8 cellular contexts compared by ENCODE assay signal in the genomic region with DNA sequence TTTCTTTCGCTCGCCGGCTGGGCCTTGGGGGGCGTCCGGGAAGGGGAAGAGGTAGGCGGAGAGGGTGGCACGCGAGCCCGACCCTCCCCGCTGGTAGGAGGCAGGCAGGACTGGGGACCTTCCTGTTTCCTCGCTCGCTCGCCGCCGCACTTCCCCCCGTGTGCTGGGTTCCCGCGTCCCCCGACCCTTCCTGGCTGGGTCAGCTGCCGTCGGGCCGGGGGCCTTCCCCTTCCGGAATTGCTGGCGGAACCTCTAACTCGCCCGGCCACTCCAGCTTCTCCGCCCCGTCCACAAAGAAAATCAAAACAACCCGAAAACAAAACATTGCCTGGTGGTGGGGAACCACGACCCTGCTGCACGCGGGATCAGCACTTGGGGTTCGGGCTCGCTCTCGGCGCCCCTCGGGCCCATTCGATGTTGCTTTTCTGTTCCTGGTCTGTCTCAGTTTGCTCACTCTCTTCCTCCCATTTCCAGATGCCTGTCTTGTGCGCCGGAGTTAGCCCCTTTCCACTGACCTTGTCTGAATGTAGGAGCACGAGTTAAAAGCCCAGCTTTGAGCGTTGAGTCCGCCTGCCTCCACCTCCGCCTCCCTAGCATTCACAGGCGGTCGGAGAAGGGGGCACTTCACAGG. TPM values are rescaled to one million over a fixed set of nuclear protein-coding genes. Genes with fewer than 3 reads are reported as not detected.
DNase-seq lines count a peak whose midpoint lies in the region; ATAC-seq and TF ChIP-seq lines count a peak whose summit lies in the region.

No MANE protein-coding gene starts in this region.

- peaks cover 0 to 33% (median 7%) of the 10 kb centered on the region in 4 donors for H3K4me1 ChIP-seq in right lobe of liver

- H3K36me3 ChIP-seq in right lobe of liver = no peaks in the 10 kb centered on the region

- H3K9me3 ChIP-seq in right lobe of liver = no peaks in the 10 kb centered on the region

- no peaks in the 10 kb centered on the region for H3K27me3 ChIP-seq in dorsolateral prefrontal cortex
- no peaks in the 10 kb centered on the region for H3K27me3 ChIP-seq in right lobe of liver

- intact Hi-C loops in dorsolateral prefrontal cortex (cut with DNase I) (loop anchor here (2.0 to 10.0 kb wide), 4 partner anchors 108 to 295 kb away; partner anchors contain the start of genes AK7 (in 1 of the 2), ATG2B (in 1 of the 2), GSKIP (in 1 of the 2) and VRK1 (in 1 of the 2)), right lobe of liver (cut with DNase I) (no loop called here)

- TF ChIP-seq CTCF in dorsolateral prefrontal cortex (IDR thresholded peaks at IDR 0.05 in 54 of 56, conservative IDR thresholded peaks at IDR 0.05 in 2 of 56; ENCODE audit: low read depth in 1 of 56, partially characterized antibody in 56 of 56) (no peak), right lobe of liver (IDR thresholded peaks at IDR 0.05) (no peak)

- H3K4me3 ChIP-seq in dorsolateral prefrontal cortex (peak overlapping the region; percentile 69 to 100 (median 95)), right lobe of liver (peak overlapping the region; percentile 77 to 97 (median 77))

- DNase-seq in ELF-1 (ENCODE audit: low read depth, low spot score) (peak; percentile 52), dorsolateral prefrontal cortex (peak in 7 of 10 donors; percentile 28 to 65 (median 42)), right lobe of liver (peak; percentile 70 to 78 (median 75)), middle frontal gyrus (ENCODE audit: extremely low spot score, low spot score) (no peak)
- peak; percentile 20 for DNase-seq in stimulated activated CD4-positive, alpha-beta T cell treated with anti-CD3 and anti-CD28 coated beads, Interleukin-4, amount 100 ng/mL, for 24 hours

- ATAC-seq in GM19467 (IDR thresholded peaks at IDR 0.05; ENCODE audit: unreplicated experiment) (peak; percentile 27), HG03571 (IDR thresholded peaks at IDR 0.05; ENCODE audit: unreplicated experiment) (peak; percentile 27), SK-N-SH treated with all-trans-retinoic acid at 6 μM for 48 hours (peak; percentile 58), right lobe of liver (peak; percentile 57 to 70 (median 60))

- H3K27ac ChIP-seq in dorsolateral prefrontal cortex (peak overlapping the region; percentile 75 to 100 (median 98)), right lobe of liver (peak overlapping the region; percentile 100)

- TF ChIP-seq POLR2A in right lobe of liver (IDR thresholded peaks at IDR 0.05) = no peak

- WGBS in right lobe of liver (ENCODE audit: insufficient coverage, low coverage, low lambda C conversion rate, missing lambda C conversion rate) = 0% methylated on average over 13 of the region's 46 CpGs

TF ChIP-seq in SK-N-SH treated with all-trans-retinoic acid at 6 μM for 48 hours, 23 proteins besides CTCF, POLR2A, EP300 and RAD21:
- TF ChIP-seq SNAI2 (CRISPR knock-in tag; IDR thresholded peaks at IDR 0.05) = no peak
- no peak for TF ChIP-seq OSR1 (CRISPR knock-in tag; IDR thresholded peaks at IDR 0.05)
- TF ChIP-seq CSDC2 (CRISPR knock-in tag; IDR thresholded peaks at IDR 0.05) = no peak
- no peak for TF ChIP-seq ZNF8 (CRISPR knock-in tag; IDR thresholded peaks at IDR 0.05)
- TF ChIP-seq, protein P1, sequence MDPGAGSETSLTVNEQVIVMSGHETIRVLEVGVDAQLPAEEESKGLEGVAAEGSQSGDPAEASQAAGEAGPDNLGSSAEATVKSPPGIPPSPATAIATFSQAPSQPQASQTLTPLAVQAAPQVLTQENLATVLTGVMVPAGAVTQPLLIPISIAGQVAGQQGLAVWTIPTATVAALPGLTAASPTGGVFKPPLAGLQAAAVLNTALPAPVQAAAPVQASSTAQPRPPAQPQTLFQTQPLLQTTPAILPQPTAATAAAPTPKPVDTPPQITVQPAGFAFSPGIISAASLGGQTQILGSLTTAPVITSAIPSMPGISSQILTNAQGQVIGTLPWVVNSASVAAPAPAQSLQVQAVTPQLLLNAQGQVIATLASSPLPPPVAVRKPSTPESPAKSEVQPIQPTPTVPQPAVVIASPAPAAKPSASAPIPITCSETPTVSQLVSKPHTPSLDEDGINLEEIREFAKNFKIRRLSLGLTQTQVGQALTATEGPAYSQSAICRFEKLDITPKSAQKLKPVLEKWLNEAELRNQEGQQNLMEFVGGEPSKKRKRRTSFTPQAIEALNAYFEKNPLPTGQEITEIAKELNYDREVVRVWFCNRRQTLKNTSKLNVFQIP (CRISPR knock-in tag; IDR thresholded peaks at IDR 0.05; ENCODE audit: borderline replicate concordance, low read depth) = no peak
- TF ChIP-seq ZNF70 (CRISPR knock-in tag; IDR thresholded peaks at IDR 0.05) = no peak
- no peak for TF ChIP-seq TSHZ2 (CRISPR knock-in tag; IDR thresholded peaks at IDR 0.05)
- TF ChIP-seq, protein P2, sequence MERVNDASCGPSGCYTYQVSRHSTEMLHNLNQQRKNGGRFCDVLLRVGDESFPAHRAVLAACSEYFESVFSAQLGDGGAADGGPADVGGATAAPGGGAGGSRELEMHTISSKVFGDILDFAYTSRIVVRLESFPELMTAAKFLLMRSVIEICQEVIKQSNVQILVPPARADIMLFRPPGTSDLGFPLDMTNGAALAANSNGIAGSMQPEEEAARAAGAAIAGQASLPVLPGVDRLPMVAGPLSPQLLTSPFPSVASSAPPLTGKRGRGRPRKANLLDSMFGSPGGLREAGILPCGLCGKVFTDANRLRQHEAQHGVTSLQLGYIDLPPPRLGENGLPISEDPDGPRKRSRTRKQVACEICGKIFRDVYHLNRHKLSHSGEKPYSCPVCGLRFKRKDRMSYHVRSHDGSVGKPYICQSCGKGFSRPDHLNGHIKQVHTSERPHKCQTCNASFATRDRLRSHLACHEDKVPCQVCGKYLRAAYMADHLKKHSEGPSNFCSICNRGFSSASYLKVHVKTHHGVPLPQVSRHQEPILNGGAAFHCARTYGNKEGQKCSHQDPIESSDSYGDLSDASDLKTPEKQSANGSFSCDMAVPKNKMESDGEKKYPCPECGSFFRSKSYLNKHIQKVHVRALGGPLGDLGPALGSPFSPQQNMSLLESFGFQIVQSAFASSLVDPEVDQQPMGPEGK (CRISPR knock-in tag; IDR thresholded peaks at IDR 0.05; ENCODE audit: borderline replicate concordance) = no peak
- no peak for TF ChIP-seq ISL1 (CRISPR knock-in tag; IDR thresholded peaks at IDR 0.05)
- TF ChIP-seq ARNTL (CRISPR knock-in tag; IDR thresholded peaks at IDR 0.05; ENCODE audit: borderline replicate concordance, low read depth) = no peak
- TF ChIP-seq ZNF565 (CRISPR knock-in tag; conservative IDR thresholded peaks at IDR 0.05; ENCODE audit: low read depth) = no peak
- TF ChIP-seq TOX (CRISPR knock-in tag; IDR thresholded peaks at IDR 0.05; ENCODE audit: borderline replicate concordance) = no peak
- no peak for TF ChIP-seq BACH2 (CRISPR knock-in tag; IDR thresholded peaks at IDR 0.05; ENCODE audit: borderline replicate concordance)

RNA-seq across cellular contexts. Expression of gene PAPOLA, which starts 0.6 kb away (rescaled TPM):
- 100 to 1,000 TPM; 127 to 355 (median 176) TPM for total RNA-seq in dorsolateral prefrontal cortex
- 100 to 1,000 TPM in 1 of 6 experiments, 10 to 100 TPM in 5; 68.0 to 102 (median 88.1) TPM for total RNA-seq in right lobe of liver

Comparison
In these comparisons a context has a peak if more than half of its experiments do, and no peak if none do; other contexts are left out.
1. intact Hi-C loops: an anchor here in dorsolateral prefrontal cortex (2.0 to 10.0 kb wide); none called in right lobe of liver.